Comparison of ENCODE assay signal across 22 cellular contexts in the genomic region with DNA sequence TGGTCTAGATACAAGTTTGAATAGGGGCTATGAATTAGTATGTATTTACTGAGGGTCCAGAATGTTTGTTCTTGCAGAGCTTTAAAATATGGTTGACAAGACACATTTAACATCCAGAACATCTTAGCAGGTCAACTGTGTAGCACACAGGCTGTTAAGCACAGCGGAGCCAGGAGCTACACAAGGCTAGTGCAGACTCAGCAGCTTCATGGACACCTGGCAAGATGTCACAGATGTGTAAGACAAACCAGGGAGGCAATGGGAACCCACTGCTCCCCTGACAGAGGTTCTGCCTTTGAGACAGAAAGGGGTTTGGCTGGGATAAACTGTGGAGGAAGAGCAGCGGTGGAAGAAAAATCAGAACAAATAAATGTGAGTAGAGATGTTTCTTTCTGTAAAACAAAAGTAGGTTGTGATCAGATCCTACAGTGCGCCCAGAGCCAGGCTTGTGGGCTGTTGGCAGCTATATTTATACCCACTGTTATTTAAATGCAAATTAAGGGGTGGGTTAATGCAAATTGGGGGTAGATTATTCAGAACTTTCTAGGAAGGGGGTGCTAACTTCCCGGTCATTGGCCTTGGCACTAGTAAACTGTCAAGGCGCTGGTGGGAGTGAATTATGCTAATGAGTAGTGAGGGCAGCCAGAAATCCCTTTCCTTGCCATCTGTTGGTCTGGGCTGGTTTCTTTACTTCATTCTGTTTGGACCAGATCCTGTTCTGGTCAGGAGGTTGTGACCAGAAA. TPM values are rescaled to one million over a fixed set of nuclear protein-coding genes. Genes with fewer than 3 reads are reported as not detected.
DNase-seq lines count a peak whose midpoint lies in the region; ATAC-seq and FAIRE-seq lines count a peak whose summit lies in the region.
"Had no signal": no experiment of that assay in that cellular context is flagged by ENCODE, and none has a peak within 500 bp of the region (broad histone marks: within the 10 kb centered on the region; RNA-seq: fewer than 3 reads in every experiment).

No MANE protein-coding gene starts in this region.

- no peaks in the 10 kb centered on the region for H3K4me1 Mint-ChIP-seq in activated T-helper 17 cell treated with anti-CD3 and anti-CD28 coated beads, Interleukin-2, amount 50 U/mL, for 72 hours
- H3K4me1 Mint-ChIP-seq: nephron had no signal

- H3K4me3 Mint-ChIP-seq in activated T-helper 17 cell treated with anti-CD3 and anti-CD28 coated beads, Interleukin-2, amount 50 U/mL, for 72 hours = no peak overlapping the region
- H3K4me3 Mint-ChIP-seq: CD4-positive, alpha-beta T cell; endodermal cell; HFFc6; nephron; T-helper 17 cell had no signal

- H3K27ac Mint-ChIP-seq in activated T-helper 17 cell treated with anti-CD3 and anti-CD28 coated beads, Interleukin-2, amount 50 U/mL, for 72 hours = no peak overlapping the region
- H3K27ac Mint-ChIP-seq: activated T-helper 2 cell treated with anti-CD3 and anti-CD28 coated beads, Interferon-gamma antibody, Interleukin-2, Interleukin-4, amounts not matched to agents 10 μg/mL and 5 μg/mL and 100 μg/mL, durations not matched to agents 14 hours and 24 hours and 36 hours; CD4-positive, alpha-beta T cell; endodermal cell; HFFc6; T-helper 17 cell had no signal

- FAIRE-seq in GM19239 (lab: Jason Lieb, UNC) = peak; percentile 54

- ATAC-seq in activated T-helper 17 cell treated with anti-CD3 and anti-CD28 coated beads, Interleukin-2, amount 50 U/mL, for 72 hours (replicated peaks) = no peak
- ATAC-seq: body of pancreas, gastroesophageal sphincter, left cardiac atrium, T-helper 17 cell had no signal

- H3K27me3 Mint-ChIP-seq in activated T-helper 17 cell treated with anti-CD3 and anti-CD28 coated beads, Interleukin-2, amount 50 U/mL, for 72 hours = no peaks in the 10 kb centered on the region
- H3K27me3 Mint-ChIP-seq: CD4-positive, alpha-beta T cell; T-helper 17 cell had no signal

- H3K9me3 Mint-ChIP-seq in activated T-helper 17 cell treated with anti-CD3 and anti-CD28 coated beads, Interleukin-2, amount 50 U/mL, for 72 hours = no peaks in the 10 kb centered on the region
- H3K9me3 Mint-ChIP-seq: activated T-helper 2 cell treated with anti-CD3 and anti-CD28 coated beads, Interferon-gamma antibody, Interleukin-2, Interleukin-4, amounts not matched to agents 10 μg/mL and 5 μg/mL and 100 μg/mL, durations not matched to agents 14 hours and 24 hours and 36 hours; CD4-positive, alpha-beta T cell; endodermal cell; HFFc6; nephron had no signal

- H3K36me3 Mint-ChIP-seq in activated T-helper 17 cell treated with anti-CD3 and anti-CD28 coated beads, Interleukin-2, amount 50 U/mL, for 72 hours (ENCODE audit: low read depth) = peaks cover 13% of the 10 kb centered on the region

- DNase-seq in GM19239 (ENCODE audit: insufficient read length, low spot score) (no peak), NCI-H82 treated with DMSO at 0.1 percent for 48 hours (lab: John Stamatoyannopoulos, UW; ENCODE audit: unreplicated experiment) (peak; percentile 90), globus pallidus (ENCODE audit: low spot score) (peak; percentile 51), pons (ENCODE audit: low spot score) (peak; percentile 24), HUDEP-2 (lab: John Stamatoyannopoulos, UW; ENCODE audit: unreplicated experiment in 76 of 76) (no peak), T-helper 9 cell (no peak)
- DNase-seq: activated CD4-positive, alpha-beta T cell treated with anti-CD3 and anti-CD28 coated beads, Interleukin-2, amount 50 U/mL, for 1 hour; body of pancreas; CD4-positive, alpha-beta T cell; endodermal cell; esophagus squamous epithelium; HFFc6; left cardiac atrium; MV-4-11; NCI-H1930; NCI-H226; T-helper 17 cell had no signal

RNA-seq across cellular contexts. Expression of a gene that starts 33.0 kb away (rescaled TPM):
- 10 to 100 TPM in 1 of 2 donors, 1 to 10 TPM in 1; 4.0 to 14.6 TPM for total RNA-seq in activated T-helper 17 cell treated with anti-CD3 and anti-CD28 coated beads, Interleukin-2, amount 50 U/mL, for 72 hours

RNA-seq across cellular contexts. Expression of a gene that starts 41.1 kb away (rescaled TPM):
- not detected for total RNA-seq in activated T-helper 17 cell treated with anti-CD3 and anti-CD28 coated beads, Interleukin-2, amount 50 U/mL, for 72 hours
- total RNA-seq: activated T-helper 2 cell treated with anti-CD3 and anti-CD28 coated beads, Interferon-gamma antibody, Interleukin-2, Interleukin-4, amounts not matched to agents 10 μg/mL and 5 μg/mL and 100 μg/mL, durations not matched to agents 14 hours and 24 hours and 36 hours; body of pancreas; CD4-positive, alpha-beta T cell; endodermal cell; esophagus squamous epithelium; SK-MEL-5; T-helper 17 cell had no signal

Comparison
In these comparisons a context has a peak if more than half of its experiments do, and no peak if none do; other contexts are left out.
1. DNase-seq: peak in NCI-H82 treated with DMSO at 0.1 percent for 48 hours (single experiment), globus pallidus (single experiment) and pons (single experiment); none in GM19239 (single experiment), HUDEP-2 (0 of 76) and T-helper 9 cell (single experiment).